ENCODE assay signal across 29 cellular contexts in the genomic region with DNA sequence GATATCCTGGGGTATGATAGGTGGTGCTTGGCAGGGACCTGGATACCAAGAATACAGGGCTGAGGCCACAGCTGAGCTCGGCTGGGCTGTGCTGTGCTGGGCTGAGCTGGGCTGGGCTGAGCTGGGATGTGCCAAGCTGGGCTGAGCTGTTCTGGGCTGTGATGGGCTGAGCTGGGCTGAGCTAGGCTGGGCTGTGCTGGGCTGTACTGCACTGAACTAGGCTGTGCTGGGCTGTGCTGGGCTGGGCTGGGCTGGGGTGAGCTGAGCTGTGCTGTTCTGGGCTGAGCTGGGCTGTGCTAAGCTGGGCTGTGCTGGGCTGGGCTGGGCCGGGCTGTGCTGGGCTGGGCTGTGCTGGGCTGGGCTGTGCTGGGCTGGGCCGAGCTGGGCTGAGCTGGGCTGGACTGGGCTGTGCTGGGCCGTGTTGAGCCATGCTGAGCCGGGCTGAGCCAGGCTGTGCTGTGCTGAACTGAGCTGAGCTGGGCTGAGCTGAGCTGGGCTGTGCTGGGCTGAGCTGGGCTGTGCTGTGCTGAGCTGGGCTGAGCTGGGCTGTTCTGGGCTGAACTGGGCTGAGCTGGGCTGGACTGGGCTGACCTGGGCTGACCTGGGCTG.
A peak's percentile ranks its signal among the peaks of the same experiment; 100 is the strongest.
DNase-seq lines count a peak whose midpoint lies in the region; ATAC-seq, FAIRE-seq and TF ChIP-seq lines count a peak whose summit lies in the region.
"Had no signal": no experiment of that assay in that cellular context is flagged by ENCODE, and none has a peak within 500 bp of the region (broad histone marks: within the 10 kb centered on the region; RNA-seq: fewer than 3 reads in every experiment).

No MANE protein-coding gene starts in this region.

- DNase-seq in heart right ventricle: no peak
- DNase-seq in Right ventricle myocardium superior: no peak
- DNase-seq in K562 (ENCODE audit: extremely low read depth in 1 of 4, low spot score in 3 of 4): no peak
- DNase-seq in natural killer cell treated with Interleukin-12 subunit alpha and Interleukin-12 subunit beta and Interleukin-15 and Interleukin-18, amount 100 ng/mL, for 72 hours (ENCODE audit: low spot score): no peak
- peak in 1 of 2 donors; percentile 64 for DNase-seq in aorta
- DNase-seq in left lobe of liver (ENCODE audit: low spot score): no peak
- DNase-seq in foreskin keratinocyte: no peak
- DNase-seq: activated B cell treated with CpG ODN at 0.5 μM for 24 hours; activated CD4-positive, alpha-beta T cell treated with anti-CD3 and anti-CD28 coated beads, Interleukin-2, amount 50 U/mL, for 1 hour; activated gamma-delta T cell; activated naive CD8-positive, alpha-beta T cell treated with anti-CD3 and anti-CD28 coated beads for 36 hours; anterior cingulate cortex; CD4-positive, alpha-beta memory T cell; erythroblast; HFFc6; kidney; lower lobe of right lung; NCI-H1105; NCI-H187; stimulated activated naive CD4-positive, alpha-beta T cell had no signal

- H3K4me2 ChIP-seq in K562 (ENCODE audit: insufficient read depth, low read length): no peak overlapping the region
- H3K4me2 ChIP-seq: KMS-11 had no signal

- FAIRE-seq in K562 (lab: Jason Lieb, UNC): no peak
- FAIRE-seq: D721Med, kidney had no signal

- no peaks in the 10 kb centered on the region for H3K36me3 Mint-ChIP-seq in natural killer cell treated with Interleukin-12 subunit alpha and Interleukin-12 subunit beta and Interleukin-15 and Interleukin-18, amount 100 ng/mL, for 72 hours
- H3K36me3 Mint-ChIP-seq: activated naive CD8-positive, alpha-beta T cell treated with anti-CD3 and anti-CD28 coated beads for 36 hours; CD4-positive, alpha-beta memory T cell had no signal

- POLR2A ChIA-PET in K562 (lab: Yijun Ruan, JAX): no interaction called here

- WGBS in heart right ventricle, 2 donors: 66 to 84% methylated on average over 5 of the region's 5 CpGs
- 0% methylated on average over 3 of the region's 5 CpGs for WGBS in K562 (ENCODE audit: insufficient coverage, low coverage, missing lambda C conversion rate)
- 50 to 55% methylated on average over 5 of the region's 5 CpGs for WGBS in aorta, 2 donors

- no peaks in the 10 kb centered on the region for H3K27me3 Mint-ChIP-seq in natural killer cell treated with Interleukin-12 subunit alpha and Interleukin-12 subunit beta and Interleukin-15 and Interleukin-18, amount 100 ng/mL, for 72 hours
- H3K27me3 Mint-ChIP-seq: activated naive CD8-positive, alpha-beta T cell treated with anti-CD3 and anti-CD28 coated beads for 36 hours had no signal

- no peak overlapping the region for H3K4me3 Mint-ChIP-seq in natural killer cell treated with Interleukin-12 subunit alpha and Interleukin-12 subunit beta and Interleukin-15 and Interleukin-18, amount 100 ng/mL, for 72 hours
- H3K4me3 Mint-ChIP-seq: activated B cell treated with CpG ODN at 0.5 μM for 24 hours; activated naive CD8-positive, alpha-beta T cell treated with anti-CD3 and anti-CD28 coated beads for 36 hours; CD4-positive, alpha-beta memory T cell; HFFc6; nephron had no signal

- H3K36me3 ChIP-seq in heart right ventricle (no peaks in the 10 kb centered on the region), K562 (ENCODE audit: control insufficient read depth, insufficient read depth, low read length) (no peaks in the 10 kb centered on the region), aorta (ENCODE audit: control insufficient read depth in 1 of 2, insufficient read depth in 2 of 2, low read length in 1 of 2) (no peaks in the 10 kb centered on the region)
- H3K36me3 ChIP-seq: cardiac muscle cell, lower lobe of right lung, MG63, uterus had no signal

- H3K79me2 ChIP-seq in K562 (ENCODE audit: control insufficient read depth, insufficient read depth, low read length): no peaks in the 10 kb centered on the region

- CTCF ChIA-PET in K562 (lab: Yijun Ruan, JAX; ENCODE audit: low intra/inter-chr PET ratio): no interaction called here

- TF ChIP-seq RAD21 in K562 (CRISPR knock-in tag; conservative IDR thresholded peaks at IDR 0.05 in 1 of 2, IDR thresholded peaks at IDR 0.05 in 1 of 2): no peak

- H3K27me3 ChIP-seq in heart right ventricle (peaks cover 0 to 65% (median 24%) of the 10 kb centered on the region in 7 donors), K562 (ENCODE audit: control insufficient read depth in 2 of 2, insufficient read depth in 2 of 2, low read length in 2 of 2) (peaks cover 22 to 79% of the 10 kb centered on the region in 2 experiments; a peak in 3 of 5 replicates), aorta (ENCODE audit: control insufficient read depth in 1 of 2, insufficient read depth in 2 of 2, low read length in 1 of 2) (no peaks in the 10 kb centered on the region), foreskin keratinocyte (no peaks in the 10 kb centered on the region)
- H3K27me3 ChIP-seq: cardiac muscle cell, uterus had no signal

- no peaks in the 10 kb centered on the region for H3K4me1 Mint-ChIP-seq in natural killer cell treated with Interleukin-12 subunit alpha and Interleukin-12 subunit beta and Interleukin-15 and Interleukin-18, amount 100 ng/mL, for 72 hours (ENCODE audit: low read depth in 2 of 2)
- H3K4me1 Mint-ChIP-seq: activated naive CD8-positive, alpha-beta T cell treated with anti-CD3 and anti-CD28 coated beads for 36 hours had no signal

- ATAC-seq in heart right ventricle: peak in 5 of 8 donors; percentile 23 to 37 (median 28)
- no peak for ATAC-seq in Right ventricle myocardium superior (ENCODE audit: poor library complexity)
- ATAC-seq in K562: peak; percentile 39
- ATAC-seq in natural killer cell treated with Interleukin-12 subunit alpha and Interleukin-12 subunit beta and Interleukin-15 and Interleukin-18, amount 100 ng/mL, for 72 hours: peak; percentile 25 to 47
- ATAC-seq in aorta (ENCODE audit: low FRiP score): peak; percentile 14
- ATAC-seq in left lobe of liver: no peak
- ATAC-seq in GM18858 (IDR thresholded peaks at IDR 0.05; ENCODE audit: unreplicated experiment): no peak
- ATAC-seq in foreskin keratinocyte: no peak

- H3K4me3 ChIP-seq in heart right ventricle: no peak overlapping the region
- no peak overlapping the region for H3K4me3 ChIP-seq in K562
- no peak overlapping the region for H3K4me3 ChIP-seq in aorta (ENCODE audit: low read length in 2 of 2)
- H3K4me3 ChIP-seq: cardiac muscle cell, lower lobe of right lung, MG63, SK-N-MC, uterus had no signal

- no peak for TF ChIP-seq EP300 in K562 (IDR thresholded peaks at IDR 0.05; ENCODE audit: low read length)

- no peak overlapping the region for H3K9ac ChIP-seq in K562 (ENCODE audit: insufficient read depth in 1 of 2, low read depth in 2 of 2, low read length in 2 of 2)
- H3K9ac ChIP-seq: KMS-11 had no signal

- H3K9me3 Mint-ChIP-seq in natural killer cell treated with Interleukin-12 subunit alpha and Interleukin-12 subunit beta and Interleukin-15 and Interleukin-18, amount 100 ng/mL, for 72 hours: no peaks in the 10 kb centered on the region
- H3K9me3 Mint-ChIP-seq: activated B cell treated with CpG ODN at 0.5 μM for 24 hours; activated naive CD8-positive, alpha-beta T cell treated with anti-CD3 and anti-CD28 coated beads for 36 hours; CD4-positive, alpha-beta memory T cell had no signal

- H3K4me1 ChIP-seq in heart right ventricle (peaks cover 0 to 4% (median 0%) of the 10 kb centered on the region in 9 donors), K562 (replicated peaks in 1 of 2; ENCODE audit: control insufficient read depth in 2 of 2, insufficient read depth in 2 of 2, low read length in 2 of 2) (no peaks in the 10 kb centered on the region; a peak in 1 of 5 replicates), aorta (ENCODE audit: control insufficient read depth in 1 of 2, insufficient read depth in 2 of 2, low read length in 2 of 2) (no peaks in the 10 kb centered on the region), foreskin keratinocyte (no peaks in the 10 kb centered on the region)
- H3K4me1 ChIP-seq: lower lobe of right lung, uterus had no signal

- in situ Hi-C loops in K562 (cut with MboI): no loop called here

- H3K27ac Mint-ChIP-seq in natural killer cell treated with Interleukin-12 subunit alpha and Interleukin-12 subunit beta and Interleukin-15 and Interleukin-18, amount 100 ng/mL, for 72 hours: no peak overlapping the region
- H3K27ac Mint-ChIP-seq: activated B cell treated with CpG ODN at 0.5 μM for 24 hours; activated naive CD8-positive, alpha-beta T cell treated with anti-CD3 and anti-CD28 coated beads for 36 hours; HFFc6; nephron had no signal

- no peak for TF ChIP-seq POLR2A in K562 (conservative IDR thresholded peaks at IDR 0.05)

- intact Hi-C loops in heart right ventricle (cut with DNase I): no loop called here
- intact Hi-C loops in Right ventricle myocardium superior (cut with DNase I): no loop called here
- intact Hi-C loops in K562 (cut with micrococcal nuclease): no loop called here
- intact Hi-C loops in aorta (cut with DNase I): loop anchor here (5.0 to 10.0 kb wide), 6 partner anchors 56 to 496 kb away; partner anchors contain the start of gene PRDM16 (in 1 of the 2)

- H3K9me1 ChIP-seq in K562 (ENCODE audit: control insufficient read depth, insufficient read depth, low read length): no peaks in the 10 kb centered on the region

- BruUV-seq in K562 (replicated peaks; lab: Mats Ljungman, UMichigan): no TSS peak

- TF ChIP-seq CTCF in heart right ventricle (IDR thresholded peaks at IDR 0.05) (no peak), K562 (IDR thresholded peaks at IDR 0.05 in 2 of 3, conservative IDR thresholded peaks at IDR 0.05 in 1 of 3; ENCODE audit: insufficient read depth in 2 of 3, low read depth in 1 of 3, low read length in 3 of 3) (no peak), foreskin keratinocyte (conservative IDR thresholded peaks at IDR 0.05) (no peak)

- H3K27ac ChIP-seq in heart right ventricle (no peak overlapping the region), K562 (ENCODE audit: extremely low read depth, low read depth, low read length) (no peak overlapping the region), aorta (ENCODE audit: low read depth in 1 of 2, low read length in 2 of 2) (peak overlapping the region; percentile 2 to 87), foreskin keratinocyte (no peak overlapping the region)
- H3K27ac ChIP-seq: cardiac muscle cell, KMS-11, lower lobe of right lung, RWPE1, SK-N-MC, uterus had no signal

- H2AFZ ChIP-seq in K562 (ENCODE audit: low read depth, low read length): no peak overlapping the region

- H4K20me1 ChIP-seq in K562 (replicated peaks; ENCODE audit: control insufficient read depth, insufficient read depth, low read length): peaks cover 3% of the 10 kb centered on the region; the same call in 1 of the 2 replicates

- no peaks in the 10 kb centered on the region for H3K9me3 ChIP-seq in heart right ventricle
- no peaks in the 10 kb centered on the region for H3K9me3 ChIP-seq in K562 (replicated peaks; ENCODE audit: control insufficient read depth, insufficient read depth, low read depth, low read length)
- no peaks in the 10 kb centered on the region for H3K9me3 ChIP-seq in aorta (ENCODE audit: control insufficient read depth, low read length)
- H3K9me3 ChIP-seq: lower lobe of right lung, MG63, uterus had no signal

TF ChIP-seq in K562, 482 proteins besides CTCF, POLR2A, EP300 and RAD21 (continues in another document):
- TF ChIP-seq GTF2F1 (IDR thresholded peaks at IDR 0.05; ENCODE audit: low read depth, low read length) (no peak), SIRT6 (IDR thresholded peaks at IDR 0.05; ENCODE audit: low read depth, low read length) (no peak), ZNF408 (CRISPR knock-in tag; IDR thresholded peaks at IDR 0.05; ENCODE audit: low read depth) (no peak), TEAD1 (CRISPR knock-in tag; IDR thresholded peaks at IDR 0.05) (no peak)

Comparison
In these comparisons a context has a peak if more than half of its experiments do, and no peak if none do; other contexts are left out.
1. ATAC-seq: peak in heart right ventricle (5 of 8), K562 (single experiment), natural killer cell treated with Interleukin-12 subunit alpha and Interleukin-12 subunit beta and Interleukin-15 and Interleukin-18, amount 100 ng/mL, for 72 hours (2 of 2) and aorta (single experiment); none in Right ventricle myocardium superior (single experiment), left lobe of liver (single experiment), GM18858 (single experiment) and foreskin keratinocyte (single experiment).
2. H3K27ac ChIP-seq: peak in aorta (2 of 2); none in heart right ventricle (0 of 10), K562 (single experiment) and foreskin keratinocyte (single experiment).
3. intact Hi-C loops: an anchor here in aorta (5.0 to 10.0 kb wide); none called in heart right ventricle, Right ventricle myocardium superior and K562.